In the genomic region with DNA sequence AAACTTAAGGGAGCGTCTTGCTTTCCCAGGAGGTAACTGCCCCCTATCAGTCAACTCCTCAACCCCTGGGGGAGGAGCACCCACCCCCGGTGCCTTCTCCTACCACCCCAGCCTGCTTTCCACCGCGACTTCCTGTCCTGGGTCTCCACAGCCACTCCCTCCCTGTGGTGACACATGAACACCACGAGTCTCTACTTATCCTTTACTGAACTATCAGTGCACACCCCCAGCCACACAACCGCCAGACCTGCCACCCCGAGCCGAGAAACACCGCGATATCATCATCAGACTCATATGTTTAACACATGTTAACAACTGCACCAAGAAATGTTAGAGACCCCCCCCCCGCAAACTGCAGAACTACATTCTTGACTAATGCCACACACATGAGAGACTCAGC, we compare ENCODE assay signal across 2 cellular contexts.
TF ChIP-seq lines count a peak whose summit lies in the region.

No MANE protein-coding gene starts in this region.

TF ChIP-seq in H1, 55 proteins besides CTCF, POLR2A, EP300 and RAD21:
- TF ChIP-seq SIN3A (conservative IDR thresholded peaks at IDR 0.05 in 1 of 2, IDR thresholded peaks at IDR 0.05 in 1 of 2; ENCODE audit: low read depth in 1 of 2, low read length in 2 of 2) (no peak), CTBP2 (IDR thresholded peaks at IDR 0.05; ENCODE audit: borderline replicate concordance, insufficient read depth, insufficient read length, low read length) (no peak), SUZ12 (IDR thresholded peaks at IDR 0.05; ENCODE audit: low read length) (no peak), KDM1A (IDR thresholded peaks at IDR 0.05; ENCODE audit: borderline replicate concordance, low read length) (no peak), YY1 (IDR thresholded peaks at IDR 0.05; ENCODE audit: low read depth, low read length) (no peak), JUN (IDR thresholded peaks at IDR 0.05; ENCODE audit: low read depth, low read length) (no peak), ASH2L (IDR thresholded peaks at IDR 0.05; ENCODE audit: low read length) (no peak), TAF7 (optimal IDR thresholded peaks at IDR 0.05; ENCODE audit: borderline replicate concordance, low read depth, low read length) (no peak), NRF1 (IDR thresholded peaks at IDR 0.05; ENCODE audit: low read depth, low read length) (no peak), EGR1 (IDR thresholded peaks at IDR 0.05; ENCODE audit: borderline replicate concordance, low read depth, low read length) (no peak)

TF ChIP-seq in GM23338, 12 proteins besides CTCF, POLR2A, EP300 and RAD21:
- TF ChIP-seq ZNF114 (CRISPR knock-in tag; IDR thresholded peaks at IDR 0.05) (no peak), CREB1 (CRISPR knock-in tag; IDR thresholded peaks at IDR 0.05; ENCODE audit: low read depth) (no peak), EZH2 (IDR thresholded peaks at IDR 0.05; ENCODE audit: low read depth, unreplicated experiment) (no peak), POLR2AphosphoS5 (IDR thresholded peaks at IDR 0.05; ENCODE audit: low read depth) (no peak), EZH2phosphoT487 (IDR thresholded peaks at IDR 0.05; ENCODE audit: unreplicated experiment) (no peak), JUNB (IDR thresholded peaks at IDR 0.05; ENCODE audit: unreplicated experiment) (no peak), NANOG (IDR thresholded peaks at IDR 0.05; ENCODE audit: borderline replicate concordance) (no peak)
- TF ChIP-seq, protein P1, sequence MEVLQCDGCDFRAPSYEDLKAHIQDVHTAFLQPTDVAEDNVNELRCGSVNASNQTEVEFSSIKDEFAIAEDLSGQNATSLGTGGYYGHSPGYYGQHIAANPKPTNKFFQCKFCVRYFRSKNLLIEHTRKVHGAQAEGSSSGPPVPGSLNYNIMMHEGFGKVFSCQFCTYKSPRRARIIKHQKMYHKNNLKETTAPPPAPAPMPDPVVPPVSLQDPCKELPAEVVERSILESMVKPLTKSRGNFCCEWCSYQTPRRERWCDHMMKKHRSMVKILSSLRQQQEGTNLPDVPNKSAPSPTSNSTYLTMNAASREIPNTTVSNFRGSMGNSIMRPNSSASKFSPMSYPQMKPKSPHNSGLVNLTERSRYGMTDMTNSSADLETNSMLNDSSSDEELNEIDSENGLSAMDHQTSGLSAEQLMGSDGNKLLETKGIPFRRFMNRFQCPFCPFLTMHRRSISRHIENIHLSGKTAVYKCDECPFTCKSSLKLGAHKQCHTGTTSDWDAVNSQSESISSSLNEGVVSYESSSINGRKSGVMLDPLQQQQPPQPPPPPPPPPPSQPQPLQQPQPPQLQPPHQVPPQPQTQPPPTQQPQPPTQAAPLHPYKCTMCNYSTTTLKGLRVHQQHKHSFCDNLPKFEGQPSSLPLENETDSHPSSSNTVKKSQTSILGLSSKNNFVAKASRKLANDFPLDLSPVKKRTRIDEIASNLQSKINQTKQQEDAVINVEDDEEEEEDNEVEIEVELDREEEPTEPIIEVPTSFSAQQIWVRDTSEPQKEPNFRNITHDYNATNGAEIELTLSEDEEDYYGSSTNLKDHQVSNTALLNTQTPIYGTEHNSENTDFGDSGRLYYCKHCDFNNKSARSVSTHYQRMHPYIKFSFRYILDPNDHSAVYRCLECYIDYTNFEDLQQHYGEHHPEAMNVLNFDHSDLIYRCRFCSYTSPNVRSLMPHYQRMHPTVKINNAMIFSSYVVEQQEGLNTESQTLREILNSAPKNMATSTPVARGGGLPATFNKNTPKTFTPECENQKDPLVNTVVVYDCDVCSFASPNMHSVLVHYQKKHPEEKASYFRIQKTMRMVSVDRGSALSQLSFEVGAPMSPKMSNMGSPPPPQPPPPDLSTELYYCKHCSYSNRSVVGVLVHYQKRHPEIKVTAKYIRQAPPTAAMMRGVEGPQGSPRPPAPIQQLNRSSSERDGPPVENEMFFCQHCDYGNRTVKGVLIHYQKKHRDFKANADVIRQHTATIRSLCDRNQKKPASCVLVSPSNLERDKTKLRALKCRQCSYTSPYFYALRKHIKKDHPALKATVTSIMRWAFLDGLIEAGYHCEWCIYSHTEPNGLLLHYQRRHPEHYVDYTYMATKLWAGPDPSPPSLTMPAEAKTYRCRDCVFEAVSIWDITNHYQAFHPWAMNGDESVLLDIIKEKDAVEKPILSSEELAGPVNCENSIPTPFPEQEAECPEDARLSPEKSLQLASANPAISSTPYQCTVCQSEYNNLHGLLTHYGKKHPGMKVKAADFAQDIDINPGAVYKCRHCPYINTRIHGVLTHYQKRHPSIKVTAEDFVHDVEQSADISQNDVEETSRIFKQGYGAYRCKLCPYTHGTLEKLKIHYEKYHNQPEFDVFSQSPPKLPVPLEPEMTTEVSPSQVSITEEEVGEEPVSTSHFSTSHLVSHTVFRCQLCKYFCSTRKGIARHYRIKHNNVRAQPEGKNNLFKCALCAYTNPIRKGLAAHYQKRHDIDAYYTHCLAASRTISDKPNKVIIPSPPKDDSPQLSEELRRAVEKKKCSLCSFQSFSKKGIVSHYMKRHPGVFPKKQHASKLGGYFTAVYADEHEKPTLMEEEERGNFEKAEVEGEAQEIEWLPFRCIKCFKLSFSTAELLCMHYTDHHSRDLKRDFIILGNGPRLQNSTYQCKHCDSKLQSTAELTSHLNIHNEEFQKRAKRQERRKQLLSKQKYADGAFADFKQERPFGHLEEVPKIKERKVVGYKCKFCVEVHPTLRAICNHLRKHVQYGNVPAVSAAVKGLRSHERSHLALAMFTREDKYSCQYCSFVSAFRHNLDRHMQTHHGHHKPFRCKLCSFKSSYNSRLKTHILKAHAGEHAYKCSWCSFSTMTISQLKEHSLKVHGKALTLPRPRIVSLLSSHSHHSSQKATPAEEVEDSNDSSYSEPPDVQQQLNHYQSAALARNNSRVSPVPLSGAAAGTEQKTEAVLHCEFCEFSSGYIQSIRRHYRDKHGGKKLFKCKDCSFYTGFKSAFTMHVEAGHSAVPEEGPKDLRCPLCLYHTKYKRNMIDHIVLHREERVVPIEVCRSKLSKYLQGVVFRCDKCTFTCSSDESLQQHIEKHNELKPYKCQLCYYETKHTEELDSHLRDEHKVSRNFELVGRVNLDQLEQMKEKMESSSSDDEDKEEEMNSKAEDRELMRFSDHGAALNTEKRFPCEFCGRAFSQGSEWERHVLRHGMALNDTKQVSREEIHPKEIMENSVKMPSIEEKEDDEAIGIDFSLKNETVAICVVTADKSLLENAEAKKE (CRISPR knock-in tag; IDR thresholded peaks at IDR 0.05): no peak
- TF ChIP-seq, protein P2, sequence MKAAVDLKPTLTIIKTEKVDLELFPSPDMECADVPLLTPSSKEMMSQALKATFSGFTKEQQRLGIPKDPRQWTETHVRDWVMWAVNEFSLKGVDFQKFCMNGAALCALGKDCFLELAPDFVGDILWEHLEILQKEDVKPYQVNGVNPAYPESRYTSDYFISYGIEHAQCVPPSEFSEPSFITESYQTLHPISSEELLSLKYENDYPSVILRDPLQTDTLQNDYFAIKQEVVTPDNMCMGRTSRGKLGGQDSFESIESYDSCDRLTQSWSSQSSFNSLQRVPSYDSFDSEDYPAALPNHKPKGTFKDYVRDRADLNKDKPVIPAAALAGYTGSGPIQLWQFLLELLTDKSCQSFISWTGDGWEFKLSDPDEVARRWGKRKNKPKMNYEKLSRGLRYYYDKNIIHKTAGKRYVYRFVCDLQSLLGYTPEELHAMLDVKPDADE (IDR thresholded peaks at IDR 0.05): no peak
